Comparison of ENCODE assay signal across 27 cellular contexts in genomic region chr3:35394400-35394799, GRCh38.
"Had no signal": no experiment of that assay in that cellular context is flagged by ENCODE, and none has a peak within 500 bp of the region (broad histone marks: within the 10 kb centered on the region; RNA-seq: fewer than 3 reads in every experiment).

No MANE protein-coding gene starts in this region.

- DNase-seq: activated B cell treated with CpG ODN at 0.5 μM for 24 hours; activated CD4-positive, alpha-beta T cell treated with anti-CD3 and anti-CD28 coated beads, Interleukin-2, amount 50 U/mL, for 1 hour; activated CD8-positive, alpha-beta T cell treated with anti-CD3 and anti-CD28 coated beads for 36 hours; activated gamma-delta T cell treated with Interleukin-2 at 50 U/mL for 16 hours; activated naive CD8-positive, alpha-beta T cell treated with anti-CD3 and anti-CD28 coated beads, Interleukin-2, amount 50 U/mL, for 24 hours; activated T-cell treated with anti-CD3 and anti-CD28 coated beads, Interleukin-2, amount 50 U/mL, for 4 hours; amygdala; heart left ventricle; hypothalamus; immature natural killer cell; kidney; left colon; mammary epithelial cell; naive thymus-derived CD4-positive, alpha-beta T cell; occipital lobe; right cardiac atrium; stimulated activated CD4-positive, alpha-beta T cell treated with anti-CD3 and anti-CD28 coated beads, Interleukin-15, amount 100 ng/mL, for 24 hours; stimulated activated CD4-positive, alpha-beta T cell treated with anti-CD3 and anti-CD28 coated beads, Interleukin-2, amount 100 ng/mL, for 24 hours; stimulated activated naive CD4-positive, alpha-beta T cell treated with Interleukin-2 at 50 U/mL for 16 hours had no signal

- H3K4me1 Mint-ChIP-seq: activated B cell treated with CpG ODN at 0.5 μM for 24 hours; activated naive CD4-positive, alpha-beta T cell treated with anti-CD3 and anti-CD28 coated beads, Interleukin-2, amount 50 U/mL, for 24 hours; activated naive CD8-positive, alpha-beta T cell treated with anti-CD3 and anti-CD28 coated beads, Interleukin-2, amount 50 U/mL, for 24 hours; activated T-helper 17 cell treated with anti-CD3 and anti-CD28 coated beads, Interleukin-2, amount 50 U/mL, for 72 hours; central memory CD8-positive, alpha-beta T cell; endodermal cell; immature natural killer cell; naive thymus-derived CD4-positive, alpha-beta T cell had no signal

- H3K9me3 Mint-ChIP-seq: activated naive CD4-positive, alpha-beta T cell treated with anti-CD3 and anti-CD28 coated beads, Interleukin-2, amount 50 U/mL, for 24 hours had no signal

- ATAC-seq: activated CD8-positive, alpha-beta T cell treated with anti-CD3 and anti-CD28 coated beads for 36 hours; activated naive CD8-positive, alpha-beta T cell treated with anti-CD3 and anti-CD28 coated beads, Interleukin-2, amount 50 U/mL, for 24 hours; activated T-cell treated with anti-CD3 and anti-CD28 coated beads, Interleukin-2, amount 50 U/mL, for 4 hours; activated T-helper 17 cell treated with anti-CD3 and anti-CD28 coated beads, Interleukin-2, amount 50 U/mL, for 72 hours; esophagus mucosa; heart left ventricle; left colon; naive thymus-derived CD4-positive, alpha-beta T cell; right cardiac atrium had no signal

- H3K36me3 Mint-ChIP-seq: activated naive CD4-positive, alpha-beta T cell treated with anti-CD3 and anti-CD28 coated beads, Interleukin-2, amount 50 U/mL, for 24 hours; immature natural killer cell; naive thymus-derived CD4-positive, alpha-beta T cell; neural progenitor cell had no signal

- H3K4me3 Mint-ChIP-seq: activated B cell treated with CpG ODN at 0.5 μM for 24 hours; activated CD8-positive, alpha-beta T cell treated with anti-CD3 and anti-CD28 coated beads for 36 hours; activated naive CD4-positive, alpha-beta T cell treated with anti-CD3 and anti-CD28 coated beads, Interleukin-2, amount 50 U/mL, for 24 hours; activated naive CD8-positive, alpha-beta T cell treated with anti-CD3 and anti-CD28 coated beads, Interleukin-2, amount 50 U/mL, for 24 hours; activated T-cell treated with anti-CD3 and anti-CD28 coated beads, Interleukin-2, amount 50 U/mL, for 4 hours; activated T-helper 17 cell treated with anti-CD3 and anti-CD28 coated beads, Interleukin-2, amount 50 U/mL, for 72 hours; central memory CD8-positive, alpha-beta T cell; dendritic cell treated with granulocyte-macrophage colony-stimulating factor and Interleukin-4, amounts not matched to agents 40 ng/mL and 50 ng/mL, for 4 days; endodermal cell; immature natural killer cell; naive thymus-derived CD4-positive, alpha-beta T cell; neural progenitor cell; T-helper 2 cell treated with Interferon-gamma antibody and Interleukin-4, amounts not matched to agents 5 μg/mL and 100 μg/mL, for 36 hours had no signal

- H3K27me3 Mint-ChIP-seq: activated B cell treated with CpG ODN at 0.5 μM for 24 hours; activated naive CD4-positive, alpha-beta T cell treated with anti-CD3 and anti-CD28 coated beads, Interleukin-2, amount 50 U/mL, for 24 hours; activated T-helper 17 cell treated with anti-CD3 and anti-CD28 coated beads, Interleukin-2, amount 50 U/mL, for 72 hours; central memory CD8-positive, alpha-beta T cell; dendritic cell treated with granulocyte-macrophage colony-stimulating factor and Interleukin-4, amounts not matched to agents 40 ng/mL and 50 ng/mL, for 4 days; naive thymus-derived CD4-positive, alpha-beta T cell had no signal

- H3K27ac Mint-ChIP-seq: activated B cell treated with CpG ODN at 0.5 μM for 24 hours; activated CD8-positive, alpha-beta T cell treated with anti-CD3 and anti-CD28 coated beads for 36 hours; activated naive CD4-positive, alpha-beta T cell treated with anti-CD3 and anti-CD28 coated beads, Interleukin-2, amount 50 U/mL, for 24 hours; activated naive CD8-positive, alpha-beta T cell treated with anti-CD3 and anti-CD28 coated beads, Interleukin-2, amount 50 U/mL, for 24 hours; activated T-helper 17 cell treated with anti-CD3 and anti-CD28 coated beads, Interleukin-2, amount 50 U/mL, for 72 hours; dendritic cell treated with granulocyte-macrophage colony-stimulating factor and Interleukin-4, amounts not matched to agents 40 ng/mL and 50 ng/mL, for 4 days; endodermal cell; immature natural killer cell; naive thymus-derived CD4-positive, alpha-beta T cell; neural progenitor cell; T-helper 2 cell treated with Interferon-gamma antibody and Interleukin-4, amounts not matched to agents 5 μg/mL and 100 μg/mL, for 36 hours had no signal
